ENCODE assay signal across 9 cellular contexts in genomic region chr5:108148715-108149139, GRCh38.
DNase-seq lines count a peak whose midpoint lies in the region; ATAC-seq, FAIRE-seq and TF ChIP-seq lines count a peak whose summit lies in the region.
"Had no signal": no experiment of that assay in that cellular context is flagged by ENCODE, and none has a peak within 500 bp of the region (broad histone marks: within the 10 kb centered on the region; RNA-seq: fewer than 3 reads in every experiment).

No MANE protein-coding gene starts in this region.

- H3K9me3 ChIP-seq in AG04450 (ENCODE audit: control insufficient read depth, insufficient read depth, low read length), result no peaks in the 10 kb centered on the region
- H3K9me3 ChIP-seq: gastrocnemius medialis had no signal

- POLR2A ChIA-PET in AG04450 (lab: Yijun Ruan, JAX), result no interaction called here

- TF ChIP-seq CTCF in AG04450 (IDR thresholded peaks at IDR 0.05; ENCODE audit: low read depth, low read length), result peak; percentile 61

- peak; percentile 96 for FAIRE-seq in islet of Langerhans (lab: Jason Lieb, UNC)

- ATAC-seq in GM18505 (IDR thresholded peaks at IDR 0.05; ENCODE audit: unreplicated experiment) (peak; percentile 61), HG03108 (IDR thresholded peaks at IDR 0.05; ENCODE audit: unreplicated experiment) (peak; percentile 67)

- no peak overlapping the region for H3K4me3 ChIP-seq in AG04450 (ENCODE audit: low read depth, low read length)
- H3K4me3 ChIP-seq: gastrocnemius medialis had no signal

- CTCF ChIA-PET in AG04450 (lab: Charles Lee), result interaction anchor here (1.6 to 1.7 kb wide), 2 partner anchors 18 to 112 kb away, joined by 6 to 8 read pairs; no protein-coding TSS in a partner anchor

- DNase-seq in AG04450 (ENCODE audit: low read depth, low spot score) (no peak), SW480 (ENCODE audit: low spot score) (peak; percentile 16), HPDE6-E6E7 (ENCODE audit: extremely low spot score) (no peak)
- DNase-seq in activated naive CD4-positive, alpha-beta T cell treated with anti-CD3 and anti-CD28 coated beads, Interleukin-2, amount 50 U/mL, for 16 hours, result no peak
- no peak for DNase-seq in activated CD4-positive, CD25-positive, alpha-beta regulatory T cell (lab: John Stamatoyannopoulos, UW)
- DNase-seq: gastrocnemius medialis had no signal

- H3K27ac ChIP-seq in AG04450 (ENCODE audit: low read depth, low read length), result no peak overlapping the region
- H3K27ac ChIP-seq: gastrocnemius medialis had no signal

- no peak for TF ChIP-seq POLR2A in GM18505 (IDR thresholded peaks at IDR 0.05; ENCODE audit: borderline replicate concordance, extremely low read depth, insufficient read depth, insufficient read length)

- H3K27me3 ChIP-seq in AG04450 (ENCODE audit: control insufficient read depth, insufficient read depth, low read length), result no peaks in the 10 kb centered on the region
- H3K27me3 ChIP-seq: gastrocnemius medialis had no signal
